Comparison of ENCODE assay signal across 16 cellular contexts in the genomic region with DNA sequence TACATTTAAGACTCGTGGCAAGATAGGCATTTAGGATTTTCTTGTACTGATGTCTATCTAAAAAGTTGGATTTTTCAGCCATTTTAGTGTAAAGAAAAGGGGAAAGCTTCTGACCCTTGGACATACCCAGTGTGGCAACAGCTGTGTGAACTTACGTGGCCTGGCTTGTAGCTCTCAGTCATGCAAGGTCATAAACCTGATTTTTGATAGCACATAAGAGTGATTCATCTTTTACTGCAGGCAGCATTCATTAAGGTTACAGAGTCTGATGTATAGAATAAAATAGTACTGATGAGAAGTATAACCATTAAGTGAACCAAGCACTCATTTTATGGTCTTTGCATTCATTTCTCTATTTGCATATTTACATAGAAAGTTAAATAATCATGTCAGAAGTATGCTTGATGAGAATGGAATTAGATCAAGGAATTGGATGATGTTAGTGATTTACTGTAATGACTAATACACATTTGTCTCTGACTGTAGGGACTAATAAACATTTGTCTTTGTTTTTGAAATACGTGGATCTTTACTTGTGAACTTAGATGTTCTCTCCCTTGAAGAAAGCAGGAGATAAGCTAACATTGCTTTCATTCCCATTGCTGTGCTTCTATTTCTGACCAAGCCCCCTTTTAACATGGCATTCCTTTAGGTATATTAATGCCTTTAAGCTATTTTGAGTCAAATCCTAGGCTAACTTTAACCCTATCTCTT.
DNase-seq lines count a peak whose midpoint lies in the region; ATAC-seq, FAIRE-seq and TF ChIP-seq lines count a peak whose summit lies in the region.
"Had no signal": no experiment of that assay in that cellular context is flagged by ENCODE, and none has a peak within 500 bp of the region (broad histone marks: within the 10 kb centered on the region; RNA-seq: fewer than 3 reads in every experiment).

No MANE protein-coding gene starts in this region.

- intact Hi-C loops in adrenal gland (cut with DNase I), result loop anchor here in 1 of 2 donors (5.0 kb wide), 1 partner anchor 97 kb away; a partner anchor contains a TSS
- intact Hi-C loops in esophagus muscularis mucosa (cut with DNase I), result loop anchor here (5.0 to 10.0 kb wide), 3 partner anchors 92 to 1094 kb away; no protein-coding TSS in a partner anchor
- intact Hi-C loops in OCI-LY7 (cut with micrococcal nuclease; ENCODE audit: unreplicated experiment), result loop anchor here (5.0 to 10.0 kb wide), 3 partner anchors 267 to 804 kb away; no protein-coding TSS in a partner anchor

- H3K4me2 ChIP-seq in A549 (peak overlapping the region; percentile 47), keratinocyte (ENCODE audit: control insufficient read depth, extremely low read depth, insufficient read depth, low read depth, low read length) (no peak overlapping the region), OCI-LY7 (ENCODE audit: low read length) (no peak overlapping the region)

- dilution Hi-C loops in keratinocyte (cut with MboI; ENCODE audit: extremely low pct_ligation_motif_present, low sequenced_read_pairs), result no loop called here

- H3K27ac ChIP-seq in A549, result peak overlapping the region; percentile 31 to 53; a peak in 4 of 6 replicates
- peak overlapping the region; percentile 25 for H3K27ac ChIP-seq in HUES48 (ENCODE audit: low read depth, low read length)
- H3K27ac ChIP-seq in adrenal gland, result no peak overlapping the region
- no peak overlapping the region for H3K27ac ChIP-seq in keratinocyte (ENCODE audit: control insufficient read depth, insufficient read depth, low read length)
- H3K27ac ChIP-seq in esophagus muscularis mucosa (replicated peaks in 1 of 4), result no peak overlapping the region
- no peak overlapping the region for H3K27ac ChIP-seq in OCI-LY7 (ENCODE audit: low read depth, low read length, poor library complexity, severe bottlenecking)

- CTCF ChIA-PET in A549 (lab: Yijun Ruan, JAX) (interaction anchor here (0.9 to 5.8 kb wide), 6 partner anchors 12 to 424 kb away, joined by 3 to 58 read pairs (median 3); a partner anchor contains a TSS), OCI-LY7 (lab: Charles Lee; ENCODE audit: unreplicated experiment) (no interaction called here)

- H3K36me3 ChIP-seq in HUES48 (ENCODE audit: control insufficient read depth, insufficient read depth, low read length) (peaks cover 37% of the 10 kb centered on the region), adrenal gland (replicated peaks in 1 of 2) (no peaks in the 10 kb centered on the region), keratinocyte (ENCODE audit: control insufficient read depth in 2 of 2, extremely low read depth in 1 of 2, insufficient read depth in 2 of 2, low read length in 2 of 2) (peaks cover 0 to 1% of the 10 kb centered on the region in 2 experiments), esophagus muscularis mucosa (no peaks in the 10 kb centered on the region), OCI-LY7 (ENCODE audit: insufficient read depth, low read length) (peaks cover 47% of the 10 kb centered on the region; the same call in 1 of the 2 replicates)

- H2AFZ ChIP-seq in keratinocyte (ENCODE audit: control insufficient read depth, low read length) (no peak overlapping the region), OCI-LY7 (ENCODE audit: low read length) (no peak overlapping the region)

- H3K4me3 ChIP-seq in A549 (no peak overlapping the region), HUES48 (ENCODE audit: low read depth, low read length) (no peak overlapping the region), adrenal gland (no peak overlapping the region), keratinocyte (ENCODE audit: control insufficient read depth in 2 of 3, extremely low read depth in 1 of 3, insufficient read depth in 2 of 3, low read depth in 1 of 3, low read length in 3 of 3) (no peak overlapping the region), esophagus muscularis mucosa (no peak overlapping the region), OCI-LY7 (ENCODE audit: low read depth, low read length, poor library complexity, severe bottlenecking) (no peak overlapping the region)

- H3K9me1 ChIP-seq in keratinocyte (ENCODE audit: control insufficient read depth, extremely low read depth, insufficient read depth, low read length), result no peaks in the 10 kb centered on the region

- H3K79me2 ChIP-seq in keratinocyte (ENCODE audit: control insufficient read depth, insufficient read depth, low read length) (peaks cover 1% of the 10 kb centered on the region), OCI-LY7 (ENCODE audit: insufficient read depth, low read depth, low read length) (no peaks in the 10 kb centered on the region)

- 46% methylated on average over 3 of the region's 3 CpGs for WGBS in A549 (ENCODE audit: missing lambda C conversion rate)
- WGBS in adrenal gland, 4 donors, result 44 to 49% (median 45%) methylated on average over 3 of the region's 3 CpGs
- WGBS in esophagus muscularis mucosa, result 78% methylated on average over 3 of the region's 3 CpGs

- no peaks in the 10 kb centered on the region for H3K27me3 ChIP-seq in HUES48 (ENCODE audit: control insufficient read depth, insufficient read depth, low read length)
- no peaks in the 10 kb centered on the region for H3K27me3 ChIP-seq in adrenal gland
- H3K27me3 ChIP-seq in keratinocyte (ENCODE audit: control insufficient read depth, extremely low read depth, insufficient read depth, low read length), result no peaks in the 10 kb centered on the region
- H3K27me3 ChIP-seq in esophagus muscularis mucosa, result no peaks in the 10 kb centered on the region

- peaks cover 21% of the 10 kb centered on the region for H3K4me1 ChIP-seq in A549
- peaks cover 35% of the 10 kb centered on the region for H3K4me1 ChIP-seq in HUES48 (ENCODE audit: control insufficient read depth, insufficient read depth, low read length)
- peaks cover 14 to 16% of the 10 kb centered on the region in 2 donors for H3K4me1 ChIP-seq in adrenal gland (replicated peaks in 1 of 2)
- H3K4me1 ChIP-seq in keratinocyte (ENCODE audit: control insufficient read depth, extremely low read depth, insufficient read depth, low read length), result peaks cover 10% of the 10 kb centered on the region
- H3K4me1 ChIP-seq in esophagus muscularis mucosa, result no peaks in the 10 kb centered on the region
- no peaks in the 10 kb centered on the region for H3K4me1 ChIP-seq in OCI-LY7 (ENCODE audit: insufficient read depth, low read length, poor library complexity, severe bottlenecking)

- H3K9ac ChIP-seq in HUES48 (ENCODE audit: low read depth, low read length) (no peak overlapping the region), keratinocyte (ENCODE audit: control insufficient read depth, extremely low read depth, insufficient read depth, low read length) (no peak overlapping the region)

- BruUV-seq in OCI-LY7 (replicated peaks; lab: Mats Ljungman, UMichigan), result no TSS peak

- no peaks in the 10 kb centered on the region for H3K9me3 ChIP-seq in A549
- H3K9me3 ChIP-seq in HUES48 (ENCODE audit: control insufficient read depth, insufficient read depth, low read length), result no peaks in the 10 kb centered on the region
- no peaks in the 10 kb centered on the region for H3K9me3 ChIP-seq in adrenal gland (replicated peaks in 1 of 3)
- H3K9me3 ChIP-seq in keratinocyte (ENCODE audit: control insufficient read depth, low read depth, low read length), result no peaks in the 10 kb centered on the region
- no peaks in the 10 kb centered on the region for H3K9me3 ChIP-seq in esophagus muscularis mucosa
- no peaks in the 10 kb centered on the region for H3K9me3 ChIP-seq in OCI-LY7 (ENCODE audit: low read length)

- DNase-seq in A549 (ENCODE audit: low read depth in 1 of 2, low spot score in 1 of 2) (peak in 1 of 2 experiments; percentile 32), adrenal gland (peak in 4 of 7 donors; percentile 20 to 55 (median 36)), keratinocyte (ENCODE audit: low read depth, low spot score) (no peak), esophagus muscularis mucosa (ENCODE audit: extremely low spot score) (no peak), OCI-LY7 (ENCODE audit: low spot score) (no peak)
- DNase-seq in stimulated activated CD8-positive, alpha-beta memory T cell treated with anti-CD3 and anti-CD28 coated beads, Interleukin-4, amount 100 ng/mL, for 48 hours, result no peak
- DNase-seq: activated T-cell treated with anti-CD3 and anti-CD28 coated beads, Interleukin-2, amount 50 U/mL, for 72 hours; DMS79 treated with DMSO at 0.1 percent for 48 hours; islet precursor cell; natural killer cell; NCI-H1105 treated with DMSO at 0.1 percent for 48 hours; NCI-H524 treated with DMSO at 0.1 percent for 48 hours; SHP77 treated with DMSO at 0.1 percent for 48 hours had no signal

- no peaks in the 10 kb centered on the region for H3K9me2 ChIP-seq in OCI-LY7 (ENCODE audit: insufficient read depth, low read length)

- TF ChIP-seq EP300 in A549 (IDR thresholded peaks at IDR 0.05) (no peak), esophagus muscularis mucosa (IDR thresholded peaks at IDR 0.05) (no peak)

- TF ChIP-seq POLR2A in A549 (IDR thresholded peaks at IDR 0.05; ENCODE audit: low read length) (no peak), adrenal gland (IDR thresholded peaks at IDR 0.05) (no peak), esophagus muscularis mucosa (IDR thresholded peaks at IDR 0.05; ENCODE audit: low read depth) (no peak)

- H4K20me1 ChIP-seq in keratinocyte (ENCODE audit: control insufficient read depth, extremely low read depth, insufficient read depth, low read length) (no peaks in the 10 kb centered on the region), OCI-LY7 (ENCODE audit: insufficient read depth, low read length) (0 out of 2 replicates have a peak, but pooled peaks cover 6% of the 10 kb centered on the region)

- TF ChIP-seq RAD21 in A549 (conservative IDR thresholded peaks at IDR 0.05 in 1 of 2, IDR thresholded peaks at IDR 0.05 in 1 of 2), result no peak

- ATAC-seq in A549 (peak; percentile 80 to 83; a peak in 5 of 6 replicates), HG02763 (IDR thresholded peaks at IDR 0.05; ENCODE audit: unreplicated experiment) (no peak)
- ATAC-seq: activated T-cell treated with anti-CD3 and anti-CD28 coated beads, Interleukin-2, amount 50 U/mL, for 72 hours; natural killer cell had no signal

- POLR2A ChIA-PET in A549 (lab: Yijun Ruan, JAX), result no interaction called here
- POLR2A ChIA-PET in OCI-LY7 (lab: Charles Lee), result interaction anchor here (0.6 to 1.2 kb wide), 2 partner anchors 94 to 1447 kb away, joined by 3 to 4 read pairs; no protein-coding TSS in a partner anchor

- FAIRE-seq in A549 (lab: Jason Lieb, UNC) (no peak), keratinocyte (lab: Jason Lieb, UNC) (peak; percentile 49)
- FAIRE-seq: GM18507 had no signal

- TF ChIP-seq CTCF in A549 (IDR thresholded peaks at IDR 0.05), result no peak
- TF ChIP-seq CTCF in adrenal gland (IDR thresholded peaks at IDR 0.05), result no peak
- no peak for TF ChIP-seq CTCF in keratinocyte (optimal IDR thresholded peaks at IDR 0.05 in 1 of 3, IDR thresholded peaks at IDR 0.05 in 1 of 3, conservative IDR thresholded peaks at IDR 0.05 in 1 of 3; ENCODE audit: extremely low read depth in 1 of 3, insufficient read depth in 2 of 3, low read length in 3 of 3)
- TF ChIP-seq CTCF in esophagus muscularis mucosa (IDR thresholded peaks at IDR 0.05), result no peak
- no peak for TF ChIP-seq CTCF in OCI-LY7 (conservative IDR thresholded peaks at IDR 0.05; ENCODE audit: low read length)

Comparison
In these comparisons a context has a peak if more than half of its experiments do, and no peak if none do; other contexts are left out.
1. DNase-seq: peak in adrenal gland (4 of 7); none in keratinocyte (single experiment), stimulated activated CD8-positive, alpha-beta memory T cell treated with anti-CD3 and anti-CD28 coated beads, Interleukin-4, amount 100 ng/mL, for 48 hours (single experiment), esophagus muscularis mucosa (single experiment) and OCI-LY7 (single experiment).
2. H3K27ac ChIP-seq: peak in A549 (2 of 2) and HUES48 (single experiment); none in adrenal gland (0 of 5), keratinocyte (single experiment), esophagus muscularis mucosa (0 of 4) and OCI-LY7 (single experiment).